ENCODE assay signal across 8 cellular contexts in the genomic region with DNA sequence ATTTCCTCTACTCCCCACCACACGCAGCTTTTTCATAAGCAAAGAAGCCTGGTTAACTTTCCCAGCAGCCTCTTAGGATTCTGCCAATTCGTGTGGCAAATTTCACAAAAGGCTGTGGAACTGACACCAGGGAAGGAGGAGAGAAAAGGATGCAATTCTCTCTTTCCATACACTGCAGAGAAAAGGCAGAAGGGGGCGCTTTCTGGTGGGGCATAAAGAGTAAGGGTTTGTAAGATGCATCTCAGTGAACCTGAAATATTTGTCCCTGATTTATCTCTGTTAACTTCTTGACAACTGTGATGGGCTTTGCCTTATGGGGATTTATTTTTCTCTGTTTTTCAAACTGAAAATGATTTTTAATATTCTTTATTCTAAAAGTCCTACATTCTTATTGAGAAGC. TPM values are rescaled to one million over a fixed set of nuclear protein-coding genes. Genes with fewer than 3 reads are reported as not detected.
DNase-seq lines count a peak whose midpoint lies in the region; FAIRE-seq and TF ChIP-seq lines count a peak whose summit lies in the region.
"Had no signal": no experiment of that assay in that cellular context is flagged by ENCODE, and none has a peak within 500 bp of the region (broad histone marks: within the 10 kb centered on the region; RNA-seq: fewer than 3 reads in every experiment).

No MANE protein-coding gene starts in this region.

- H3K4me2 ChIP-seq in OCI-LY3 (ENCODE audit: low read length) = no peak overlapping the region

- no peak overlapping the region for H3K4me3 ChIP-seq in OCI-LY3 (ENCODE audit: low read length)
- no peak overlapping the region for H3K4me3 ChIP-seq in fibroblast of pulmonary artery (replicated peaks; ENCODE audit: low read depth, low read length)
- no peak overlapping the region for H3K4me3 ChIP-seq in dorsolateral prefrontal cortex

- peak; percentile 30 for TF ChIP-seq CTCF in GM10266 (IDR thresholded peaks at IDR 0.05; ENCODE audit: control insufficient read depth, insufficient read depth, low read depth, missing control alignments)
- peak; percentile 55 for TF ChIP-seq CTCF in OCI-LY3 (IDR thresholded peaks at IDR 0.05; ENCODE audit: low read depth, low read length)
- TF ChIP-seq CTCF in fibroblast of pulmonary artery (IDR thresholded peaks at IDR 0.05; ENCODE audit: low read length, missing control alignments) = peak; percentile 29
- no peak for TF ChIP-seq CTCF in dorsolateral prefrontal cortex (IDR thresholded peaks at IDR 0.05 in 54 of 56, conservative IDR thresholded peaks at IDR 0.05 in 2 of 56; ENCODE audit: low read depth in 1 of 56, partially characterized antibody in 56 of 56)

- H3K9ac ChIP-seq in OCI-LY3 (ENCODE audit: low read length) = no peak overlapping the region

- TF ChIP-seq POLR2A in H54 (IDR thresholded peaks at IDR 0.05; ENCODE audit: low read depth, low read length) = no peak

- H3K27me3 ChIP-seq in OCI-LY3 (ENCODE audit: low read depth, low read length) = peaks cover 76% of the 10 kb centered on the region
- peaks cover 0 to 57% (median 6%) of the 10 kb centered on the region in 45 donors for H3K27me3 ChIP-seq in dorsolateral prefrontal cortex

- no peak overlapping the region for H3K27ac ChIP-seq in OCI-LY3 (ENCODE audit: low read length)
- no peak overlapping the region for H3K27ac ChIP-seq in dorsolateral prefrontal cortex

- intact Hi-C loops in dorsolateral prefrontal cortex (cut with DNase I) = no loop called here

- no peaks in the 10 kb centered on the region for H4K20me1 ChIP-seq in OCI-LY3 (ENCODE audit: insufficient read depth, low read length)

- peak; percentile 31 for DNase-seq in COR-L47 (lab: John Stamatoyannopoulos, UW)
- no peak for DNase-seq in GM10266 (ENCODE audit: extremely low spot score)
- no peak for DNase-seq in fibroblast of pulmonary artery (ENCODE audit: low read depth)
- DNase-seq in mesenteric fat pad (ENCODE audit: low spot score) = no peak
- DNase-seq in dorsolateral prefrontal cortex = no peak
- no peak for DNase-seq in H54 (ENCODE audit: insufficient read length, low spot score)
- DNase-seq: stimulated activated naive CD4-positive, alpha-beta T cell had no signal

- no peak overlapping the region for H2AFZ ChIP-seq in OCI-LY3 (ENCODE audit: low read depth, low read length)

- H3K36me3 ChIP-seq in OCI-LY3 (replicated peaks; ENCODE audit: low read depth, low read length) = no peaks in the 10 kb centered on the region

- H3K9me3 ChIP-seq in OCI-LY3 (ENCODE audit: insufficient read depth, low read length) = no peaks in the 10 kb centered on the region

- no peaks in the 10 kb centered on the region for H3K79me2 ChIP-seq in OCI-LY3 (ENCODE audit: low read length)

- H3K4me1 ChIP-seq in OCI-LY3 (ENCODE audit: low read length) = no peaks in the 10 kb centered on the region

- no peak for FAIRE-seq in H54 (lab: Jason Lieb, UNC)

RNA-seq across cellular contexts. Expression of a gene that starts 45.5 kb away (rescaled TPM):
- total RNA-seq in mesenteric fat pad (not detected), dorsolateral prefrontal cortex (1 to 10 TPM in 5 of 120 experiments, under 1 TPM in 90, not detected in 25; 0.14 to 2.8 (median 0.34) TPM)

Comparison
In these comparisons a context has a peak if more than half of its experiments do, and no peak if none do; other contexts are left out.
1. CTCF ChIP-seq: peak in GM10266 (single experiment), OCI-LY3 (single experiment) and fibroblast of pulmonary artery (single experiment); none in dorsolateral prefrontal cortex (0 of 56).